In the genomic region with DNA sequence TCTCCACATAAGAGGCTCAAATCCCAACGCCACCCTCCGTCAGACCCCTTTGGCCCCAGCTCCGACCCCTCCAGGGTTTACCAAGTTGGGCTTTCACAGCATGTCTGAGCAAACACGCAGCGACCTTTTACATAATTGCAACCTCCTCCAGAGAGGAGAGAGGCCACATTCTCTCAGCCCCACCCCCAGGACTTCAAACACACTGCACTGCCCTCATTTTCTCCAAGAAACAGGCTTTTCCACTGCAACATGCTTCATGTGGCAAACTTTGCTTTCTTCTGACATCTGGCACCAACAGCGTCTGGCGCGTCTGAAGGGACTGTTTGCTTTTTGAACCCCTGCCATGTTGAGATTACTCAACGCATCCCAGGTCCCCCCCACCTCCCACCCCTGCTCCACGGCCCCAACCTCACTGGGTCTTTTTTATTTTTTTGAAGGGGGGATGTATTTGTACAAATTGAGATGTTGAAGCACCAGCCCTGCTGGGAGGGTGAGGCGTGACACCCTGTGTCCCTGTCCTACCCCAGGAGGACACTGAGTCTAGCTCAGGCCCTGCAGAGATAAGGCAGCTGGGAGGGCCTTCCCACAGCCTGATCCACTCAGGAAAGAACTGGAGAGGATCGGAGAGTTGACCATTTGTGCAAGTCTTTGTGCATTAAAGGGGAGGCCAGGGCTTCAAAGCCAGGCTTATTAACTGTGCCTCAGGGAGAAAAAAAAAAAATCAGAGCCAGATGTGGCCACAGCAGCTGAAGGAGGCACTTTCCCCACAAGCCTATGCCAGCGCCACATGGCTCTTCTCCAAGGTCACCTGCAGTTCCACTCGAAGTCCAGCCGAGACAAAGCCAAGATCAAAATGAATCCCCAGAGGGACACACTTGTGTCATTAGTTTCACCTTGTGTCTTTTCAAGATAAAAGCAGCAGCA, we compare ENCODE assay signal across 9 cellular contexts. TPM values are rescaled to one million over a fixed set of nuclear protein-coding genes. Genes with fewer than 3 reads are reported as not detected.
A peak's percentile ranks its signal among the peaks of the same experiment; 100 is the strongest.
DNase-seq lines count a peak whose midpoint lies in the region; ATAC-seq and TF ChIP-seq lines count a peak whose summit lies in the region.
"Had no signal": no experiment of that assay in that cellular context is flagged by ENCODE, and none has a peak within 500 bp of the region (broad histone marks: within the 10 kb centered on the region; RNA-seq: fewer than 3 reads in every experiment).

No MANE protein-coding gene starts in this region.

- TF ChIP-seq POLR2A in Peyer's patch (IDR thresholded peaks at IDR 0.05) = no peak

- H3K4me1 Mint-ChIP-seq in activated CD8-positive, alpha-beta memory T cell treated with anti-CD3 and anti-CD28 coated beads, Interleukin-2, amount 10 ng/mL, durations not matched to agents 7 days and 5 days = no peaks in the 10 kb centered on the region

- no peak overlapping the region for H3K4me3 ChIP-seq in Peyer's patch

- H3K36me3 ChIP-seq in Peyer's patch = peaks cover 0 to 45% (median 0%) of the 10 kb centered on the region in 3 donors
- H3K36me3 ChIP-seq: neutrophil had no signal

- H3K27me3 ChIP-seq in Peyer's patch = no peaks in the 10 kb centered on the region
- H3K27me3 ChIP-seq: neutrophil had no signal

- H3K27ac ChIP-seq in Peyer's patch = peak overlapping the region; percentile 27 to 60 (median 39)
- H3K27ac ChIP-seq: neutrophil had no signal

- no peaks in the 10 kb centered on the region for H3K9me3 ChIP-seq in Peyer's patch
- H3K9me3 ChIP-seq: neutrophil had no signal

- DNase-seq in DMS79 (lab: John Stamatoyannopoulos, UW) (peak; percentile 39), Peyer's patch (peak in 2 of 3 donors; percentile 43 to 61), Right ventricle myocardium inferior (ENCODE audit: missing footprints) (peak; percentile 67), pons (ENCODE audit: low spot score) (peak; percentile 45), UCSD-AML1 (lab: John Stamatoyannopoulos, UW; ENCODE audit: unreplicated experiment) (no peak), COLO829 (ENCODE audit: low spot score) (no peak)
- no peak for DNase-seq in activated CD8-positive, alpha-beta memory T cell treated with anti-CD3 and anti-CD28 coated beads, Interleukin-2, amount 10 ng/mL, durations not matched to agents 7 days and 5 days

- intact Hi-C loops in Right ventricle myocardium inferior (cut with DNase I) = loop anchor here (5.0 kb wide), 1 partner anchor 69 kb away; no protein-coding TSS in a partner anchor

- peaks cover 0 to 29% (median 3%) of the 10 kb centered on the region in 4 donors for H3K4me1 ChIP-seq in Peyer's patch

- H3K27me3 Mint-ChIP-seq in activated CD8-positive, alpha-beta memory T cell treated with anti-CD3 and anti-CD28 coated beads, Interleukin-2, amount 10 ng/mL, durations not matched to agents 7 days and 5 days = peaks cover 18% of the 10 kb centered on the region

- no peaks in the 10 kb centered on the region for H3K9me3 Mint-ChIP-seq in activated CD8-positive, alpha-beta memory T cell treated with anti-CD3 and anti-CD28 coated beads, Interleukin-2, amount 10 ng/mL, durations not matched to agents 7 days and 5 days (ENCODE audit: low read depth)

- no peak overlapping the region for H3K4me3 Mint-ChIP-seq in activated CD8-positive, alpha-beta memory T cell treated with anti-CD3 and anti-CD28 coated beads, Interleukin-2, amount 10 ng/mL, durations not matched to agents 7 days and 5 days

- CTCF ChIA-PET in activated CD8-positive, alpha-beta memory T cell treated with anti-CD3 and anti-CD28 coated beads, Interleukin-2, amount 10 ng/mL, durations not matched to agents 7 days and 5 days (lab: Charles Lee) = no interaction called here

- ATAC-seq in Right ventricle myocardium inferior (peak; percentile 84), HG03457 (IDR thresholded peaks at IDR 0.05; ENCODE audit: unreplicated experiment) (no peak)
- ATAC-seq in activated CD8-positive, alpha-beta memory T cell treated with anti-CD3 and anti-CD28 coated beads, Interleukin-2, amount 10 ng/mL, durations not matched to agents 7 days and 5 days = no peak

- H3K36me3 Mint-ChIP-seq in activated CD8-positive, alpha-beta memory T cell treated with anti-CD3 and anti-CD28 coated beads, Interleukin-2, amount 10 ng/mL, durations not matched to agents 7 days and 5 days = no peaks in the 10 kb centered on the region

- H3K27ac Mint-ChIP-seq in activated CD8-positive, alpha-beta memory T cell treated with anti-CD3 and anti-CD28 coated beads, Interleukin-2, amount 10 ng/mL, durations not matched to agents 7 days and 5 days = no peak overlapping the region

- peak in 3 of 6 experiments; percentile 16 to 36 (median 29) for TF ChIP-seq CTCF in Peyer's patch (IDR thresholded peaks at IDR 0.05)

RNA-seq across cellular contexts. Expression of a gene that starts 29.7 kb away (rescaled TPM):
- total RNA-seq in Peyer's patch = 10 to 100 TPM; 16.5 to 69.3 (median 29.4) TPM
- 22.2 TPM for total RNA-seq in Right ventricle myocardium inferior
- total RNA-seq in activated CD8-positive, alpha-beta memory T cell treated with anti-CD3 and anti-CD28 coated beads, Interleukin-2, amount 10 ng/mL, durations not matched to agents 7 days and 5 days = under 1 TPM; 0.61 to 0.75 TPM

Comparison
In these comparisons a context has a peak if more than half of its experiments do, and no peak if none do; other contexts are left out.
1. DNase-seq: peak in DMS79 (single experiment), Peyer's patch (2 of 3), Right ventricle myocardium inferior (single experiment) and pons (single experiment); none in activated CD8-positive, alpha-beta memory T cell treated with anti-CD3 and anti-CD28 coated beads, Interleukin-2, amount 10 ng/mL, durations not matched to agents 7 days and 5 days (single experiment), UCSD-AML1 (single experiment) and COLO829 (single experiment).
2. RNA of a gene that starts 29.7 kb away (total RNA-seq): 16.5 to 69.3 TPM in Peyer's patch and 22.2 TPM in Right ventricle myocardium inferior (single experiment); 0.61 to 0.75 TPM in activated CD8-positive, alpha-beta memory T cell treated with anti-CD3 and anti-CD28 coated beads, Interleukin-2, amount 10 ng/mL, durations not matched to agents 7 days and 5 days; every median in the first group is over 4 times any median in the second.